14 cellular contexts compared by ENCODE assay signal in the genomic region with DNA sequence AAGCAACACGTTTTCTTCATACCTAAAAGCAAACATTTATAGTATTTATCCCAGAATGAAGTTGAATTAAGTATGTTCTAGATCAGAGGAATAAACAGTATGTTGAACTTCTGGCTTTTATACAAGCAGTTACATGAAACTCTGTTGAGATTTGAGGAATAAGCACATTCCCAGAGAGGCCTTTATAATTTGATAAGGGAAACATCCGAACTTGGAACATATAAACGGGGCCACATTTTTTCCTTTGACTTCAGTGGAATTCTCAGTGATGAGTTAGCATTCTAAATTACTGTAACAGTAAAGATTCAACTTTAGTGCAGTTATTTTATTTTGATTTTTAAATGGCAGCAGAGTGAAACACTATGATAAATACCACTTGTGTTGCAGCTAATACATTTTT.
DNase-seq lines count a peak whose midpoint lies in the region; ATAC-seq and TF ChIP-seq lines count a peak whose summit lies in the region.
"Had no signal": no experiment of that assay in that cellular context is flagged by ENCODE, and none has a peak within 500 bp of the region (broad histone marks: within the 10 kb centered on the region; RNA-seq: fewer than 3 reads in every experiment).

No MANE protein-coding gene starts in this region.

- DNase-seq in adipocyte (ENCODE audit: low read depth) (peak; percentile 48), fibroblast of peridontal ligament (ENCODE audit: extremely low read depth) (peak; percentile 47), left cardiac atrium (no peak)
- DNase-seq: AML-193; Caco-2; CD4-positive, alpha-beta T cell; GDM1; H9 had no signal

- H3K27ac Mint-ChIP-seq in nephron = peak overlapping the region in 2 of 3 experiments; percentile 23 to 54
- H3K27ac Mint-ChIP-seq: CD4-positive, alpha-beta T cell; H9 had no signal

- ATAC-seq in activated CD4-positive, CD25-positive, alpha-beta regulatory T cell treated with anti-CD3 and anti-CD28 coated beads, Interleukin-2, amount 50 U/mL, for 24 hours = no peak
- ATAC-seq in left cardiac atrium (no peak), GM19324 (IDR thresholded peaks at IDR 0.05; ENCODE audit: low FRiP score, unreplicated experiment) (no peak), GM19023 (IDR thresholded peaks at IDR 0.05; ENCODE audit: unreplicated experiment) (no peak)

- H2AFZ ChIP-seq in ACC112 (ENCODE audit: low read length, unreplicated experiment) = peak overlapping the region; percentile 99

- no peak overlapping the region for H3K27ac ChIP-seq in ACC112 (ENCODE audit: low read depth, low read length)
- H3K27ac ChIP-seq: C4-2B had no signal

- H3K36me3 ChIP-seq in ACC112 (ENCODE audit: insufficient read depth, low read length) = no peaks in the 10 kb centered on the region
- H3K36me3 ChIP-seq in adipocyte (ENCODE audit: control insufficient read depth, insufficient read depth, low read length, severe bottlenecking) = no peaks in the 10 kb centered on the region

- peaks cover 23% of the 10 kb centered on the region for H3K4me1 ChIP-seq in ACC112 (ENCODE audit: control insufficient read depth, insufficient read depth, low read length, unreplicated experiment)
- peaks cover 41% of the 10 kb centered on the region for H3K4me1 ChIP-seq in adipocyte (ENCODE audit: control insufficient read depth, insufficient read depth, low read length)

- H3K4me3 ChIP-seq in ACC112 (ENCODE audit: low read depth, low read length) = peak overlapping the region; percentile 56
- no peak overlapping the region for H3K4me3 ChIP-seq in adipocyte (ENCODE audit: low read length)

- H3K4me1 Mint-ChIP-seq in nephron = peaks cover 14% of the 10 kb centered on the region

- no peak for TF ChIP-seq CTCF in nephron (IDR thresholded peaks at IDR 0.05; ENCODE audit: unreplicated experiment in 3 of 3)

- H3K79me2 ChIP-seq in ACC112 (ENCODE audit: control insufficient read depth, insufficient read depth, low read length, unreplicated experiment) = no peaks in the 10 kb centered on the region

- intact Hi-C loops in left cardiac atrium (cut with DNase I) = no loop called here

- H3K27me3 ChIP-seq in ACC112 (ENCODE audit: insufficient read depth, low read length) (no peaks in the 10 kb centered on the region), adipocyte (replicated peaks; ENCODE audit: control insufficient read depth, insufficient read depth, low read length) (no peaks in the 10 kb centered on the region)

- no peaks in the 10 kb centered on the region for H3K36me3 Mint-ChIP-seq in nephron (ENCODE audit: low read depth)

- no peaks in the 10 kb centered on the region for H3K27me3 Mint-ChIP-seq in nephron (ENCODE audit: low read depth)

- no peaks in the 10 kb centered on the region for H3K9me3 ChIP-seq in adipocyte (ENCODE audit: control insufficient read depth, low read length)
- H3K9me3 ChIP-seq: Caco-2 had no signal

- peak overlapping the region; percentile 60 for H3K9ac ChIP-seq in adipocyte (ENCODE audit: low read length)

- no peak overlapping the region for H3K4me3 Mint-ChIP-seq in nephron
- H3K4me3 Mint-ChIP-seq: CD4-positive, alpha-beta T cell; H9 had no signal

- H3K9me3 Mint-ChIP-seq in nephron = no peaks in the 10 kb centered on the region
- H3K9me3 Mint-ChIP-seq: CD4-positive, alpha-beta T cell; H9 had no signal
